Comparison of ENCODE assay signal across 8 cellular contexts in genomic region chr1:38047603-38048146, GRCh38.
DNase-seq lines count a peak whose midpoint lies in the region; TF ChIP-seq lines count a peak whose summit lies in the region.

No MANE protein-coding gene starts in this region.

- H3K36me3 ChIP-seq in muscle layer of duodenum (ENCODE audit: control insufficient read depth in 1 of 2, insufficient read depth in 2 of 2, low read length in 2 of 2), result no peaks in the 10 kb centered on the region

- H3K4me1 ChIP-seq in muscle layer of duodenum (ENCODE audit: control insufficient read depth in 1 of 2, insufficient read depth in 2 of 2, low read length in 2 of 2), result peaks cover 4 to 28% of the 10 kb centered on the region in 2 donors

- H3K27me3 ChIP-seq in muscle layer of duodenum (ENCODE audit: low read depth, low read length), result peaks cover 40% of the 10 kb centered on the region

- H3K4me3 ChIP-seq in coronary artery, result peak overlapping the region; percentile 77
- H3K4me3 ChIP-seq in muscle layer of duodenum (ENCODE audit: low read depth in 1 of 2, low read length in 2 of 2), result peak overlapping the region; percentile 42 to 79

- peak overlapping the region in 1 of 2 donors; percentile 70 for H3K27ac ChIP-seq in coronary artery
- no peak overlapping the region for H3K27ac ChIP-seq in muscle layer of duodenum (ENCODE audit: low read length)

- DNase-seq in AG08396 (ENCODE audit: low spot score) (peak; percentile 69), HuH-7.5 (ENCODE audit: low spot score) (peak; percentile 37), coronary artery (ENCODE audit: low spot score) (no peak), NCI-H2081 (lab: John Stamatoyannopoulos, UW) (no peak), OCI-M2 (lab: John Stamatoyannopoulos, UW; ENCODE audit: unreplicated experiment) (no peak), NCI-H1048 (lab: John Stamatoyannopoulos, UW) (no peak), KG1 (lab: John Stamatoyannopoulos, UW) (no peak)

- no peak for TF ChIP-seq CTCF in coronary artery (IDR thresholded peaks at IDR 0.05)

- H3K9me3 ChIP-seq in muscle layer of duodenum (ENCODE audit: control insufficient read depth in 1 of 2, low read length in 2 of 2), result no peaks in the 10 kb centered on the region

Comparison
In these comparisons a context has a peak if more than half of its experiments do, and no peak if none do; other contexts are left out.
1. DNase-seq: peak in AG08396 (single experiment) and HuH-7.5 (single experiment); none in coronary artery (single experiment), NCI-H2081 (0 of 2), OCI-M2 (single experiment), NCI-H1048 (single experiment) and KG1 (single experiment).